14 cellular contexts compared by ENCODE assay signal in the genomic region with DNA sequence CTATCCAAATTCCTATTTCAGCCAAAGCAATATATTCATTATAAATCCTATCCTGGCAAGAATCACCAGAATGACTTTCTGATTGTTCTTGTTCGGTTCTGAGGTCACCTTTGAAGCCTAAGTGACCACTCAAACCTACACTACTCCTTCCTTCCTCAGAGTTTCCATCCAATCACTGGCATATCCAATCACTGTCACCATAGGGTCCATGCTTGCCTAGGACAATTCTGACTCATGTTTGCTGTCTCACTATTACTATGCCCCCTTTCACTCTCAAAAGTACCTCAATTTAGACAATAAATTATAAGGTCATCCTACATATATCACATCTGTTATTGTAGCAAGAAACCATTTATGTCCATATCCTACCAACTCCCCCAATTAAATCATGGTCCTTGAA.
"Had no signal": no experiment of that assay in that cellular context is flagged by ENCODE, and none has a peak within 500 bp of the region (broad histone marks: within the 10 kb centered on the region; RNA-seq: fewer than 3 reads in every experiment).

No MANE protein-coding gene starts in this region.

- H3K9me3 ChIP-seq: gastrocnemius medialis, heart left ventricle, prostate gland, stomach, thoracic aorta had no signal

- H3K27ac ChIP-seq: gastrocnemius medialis, heart left ventricle, prostate gland, skin epidermis, stomach, thoracic aorta had no signal

- H3K4me3 ChIP-seq: gastrocnemius medialis, heart left ventricle, prostate gland, skin epidermis, stomach, thoracic aorta had no signal

- H3K27ac Mint-ChIP-seq: endodermal cell, nephron had no signal

- H3K27me3 ChIP-seq: gastrocnemius medialis, heart left ventricle, stomach had no signal

- H3K36me3 ChIP-seq: gastrocnemius medialis, heart left ventricle, prostate gland, stomach, thoracic aorta had no signal

- H3K4me1 Mint-ChIP-seq: nephron had no signal

- H3K9me3 Mint-ChIP-seq: endodermal cell, nephron had no signal

- H3K4me1 ChIP-seq: prostate gland had no signal

- ATAC-seq: gastrocnemius medialis, heart left ventricle, right cardiac atrium had no signal

- H3K4me3 Mint-ChIP-seq: endodermal cell, nephron had no signal

- DNase-seq: activated gamma-delta T cell; endodermal cell; gastrocnemius medialis; heart left ventricle; mesendoderm; occipital lobe; right cardiac atrium; stimulated activated CD4-positive, alpha-beta T cell treated with anti-CD3 and anti-CD28 coated beads, Interleukin-15, amount 100 ng/mL, for 24 hours; stimulated activated CD4-positive, alpha-beta T cell treated with anti-CD3 and anti-CD28 coated beads, Interleukin-4, amount 100 ng/mL, for 1 hour; stomach had no signal
